25 cellular contexts compared by ENCODE assay signal in the genomic region with DNA sequence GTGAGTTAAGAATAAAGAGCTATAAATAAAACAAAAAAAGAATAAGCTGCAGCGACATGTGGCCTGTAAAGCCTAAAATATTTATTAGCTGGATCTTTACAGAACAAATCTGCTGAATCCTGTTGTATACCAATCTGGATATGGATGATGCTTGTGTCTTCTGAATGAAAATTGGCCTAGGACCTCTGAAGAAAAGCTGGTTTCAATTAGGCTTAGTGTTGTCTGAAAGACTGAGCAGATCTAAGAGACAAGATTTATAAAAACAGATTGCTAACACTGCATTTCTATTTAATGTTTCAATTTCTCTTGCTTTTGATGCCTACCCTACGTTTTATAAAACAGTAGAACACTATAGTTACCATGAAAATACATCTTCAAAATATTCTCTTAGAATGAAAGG. TPM values are rescaled to one million over a fixed set of nuclear protein-coding genes. Genes with fewer than 3 reads are reported as not detected.
DNase-seq lines count a peak whose midpoint lies in the region; ATAC-seq, FAIRE-seq and TF ChIP-seq lines count a peak whose summit lies in the region.
"Had no signal": no experiment of that assay in that cellular context is flagged by ENCODE, and none has a peak within 500 bp of the region (broad histone marks: within the 10 kb centered on the region; RNA-seq: fewer than 3 reads in every experiment).

No MANE protein-coding gene starts in this region.

- H3K27me3 Mint-ChIP-seq in MCF 10A (ENCODE audit: insufficient read depth, unreplicated experiment) = no peaks in the 10 kb centered on the region

- TSS peak; percentile 3 for BruUV-seq in MCF 10A (replicated peaks; lab: Mats Ljungman, UMichigan)
- BruUV-seq in mammary epithelial cell (replicated peaks; lab: Mats Ljungman, UMichigan) = no TSS peak

- H3K4me3 ChIP-seq in mammary epithelial cell (replicated peaks in 1 of 3; ENCODE audit: insufficient read depth in 1 of 3, low read depth in 2 of 3, low read length in 3 of 3) (no peak overlapping the region), SK-N-SH (ENCODE audit: low read depth in 2 of 2, low read length in 1 of 2) (no peak overlapping the region), keratinocyte (ENCODE audit: control insufficient read depth in 2 of 3, extremely low read depth in 1 of 3, insufficient read depth in 2 of 3, low read depth in 1 of 3, low read length in 3 of 3) (no peak overlapping the region)
- H3K4me3 ChIP-seq: BLaER1, GM23338, PC-9 had no signal

- H3K4me2 ChIP-seq in mammary epithelial cell (ENCODE audit: insufficient read depth, low read depth, low read length) = no peak overlapping the region
- H3K4me2 ChIP-seq in SK-N-SH = no peak overlapping the region
- H3K4me2 ChIP-seq in keratinocyte (ENCODE audit: control insufficient read depth, extremely low read depth, insufficient read depth, low read depth, low read length) = no peak overlapping the region
- H3K4me2 ChIP-seq: BLaER1, GM23338, PC-9 had no signal

- 0 out of 4 replicates have a peak, but pooled peaks of 1 of the 2 experiments have one; percentile 18 for TF ChIP-seq EP300 in SK-N-SH (IDR thresholded peaks at IDR 0.05; ENCODE audit: borderline replicate concordance in 1 of 2, low read depth in 1 of 2, low read length in 1 of 2)

- no peaks in the 10 kb centered on the region for H4K20me1 ChIP-seq in mammary epithelial cell (ENCODE audit: insufficient read depth, low read length)
- peaks cover 50% of the 10 kb centered on the region for H4K20me1 ChIP-seq in SK-N-SH (ENCODE audit: insufficient read depth)
- no peaks in the 10 kb centered on the region for H4K20me1 ChIP-seq in keratinocyte (ENCODE audit: control insufficient read depth, extremely low read depth, insufficient read depth, low read length)
- H4K20me1 ChIP-seq: BLaER1 had no signal

- no peaks in the 10 kb centered on the region for H3K9me3 ChIP-seq in mammary epithelial cell (replicated peaks; ENCODE audit: insufficient read depth, low read length)
- no peaks in the 10 kb centered on the region for H3K9me3 ChIP-seq in SK-N-SH
- no peaks in the 10 kb centered on the region for H3K9me3 ChIP-seq in keratinocyte (ENCODE audit: control insufficient read depth, low read depth, low read length)
- H3K9me3 ChIP-seq: BLaER1 had no signal

- H3K4me3 Mint-ChIP-seq in MCF 10A (ENCODE audit: unreplicated experiment) = no peak overlapping the region
- H3K4me3 Mint-ChIP-seq: CD4-positive, CD25-positive, alpha-beta regulatory T cell; GM23338 had no signal

- no peaks in the 10 kb centered on the region for H3K4me1 Mint-ChIP-seq in MCF 10A (ENCODE audit: insufficient read depth, unreplicated experiment)

- H3K4me1 ChIP-seq in mammary epithelial cell (ENCODE audit: insufficient read depth, low read length) (peaks cover 3% of the 10 kb centered on the region), SK-N-SH (ENCODE audit: control insufficient read depth in 1 of 2, insufficient read depth in 2 of 2, low read depth in 1 of 2, low read length in 1 of 2) (peaks cover 17 to 31% of the 10 kb centered on the region in 2 experiments), keratinocyte (ENCODE audit: control insufficient read depth, extremely low read depth, insufficient read depth, low read length) (no peaks in the 10 kb centered on the region)

- dilution Hi-C loops in mammary epithelial cell (cut with HindIII; ENCODE audit: low sequenced_read_pairs) = no loop called here
- dilution Hi-C loops in keratinocyte (cut with MboI; ENCODE audit: extremely low pct_ligation_motif_present, low sequenced_read_pairs) = no loop called here

- H3K9me3 Mint-ChIP-seq in MCF 10A (ENCODE audit: unreplicated experiment) = no peaks in the 10 kb centered on the region
- H3K9me3 Mint-ChIP-seq: CD4-positive, CD25-positive, alpha-beta regulatory T cell; GM23338 had no signal

- peaks cover 58% of the 10 kb centered on the region for H3K36me3 ChIP-seq in mammary epithelial cell (ENCODE audit: insufficient read depth, low read length)
- H3K36me3 ChIP-seq in SK-N-SH (replicated peaks in 1 of 2; ENCODE audit: control insufficient read depth in 1 of 2, insufficient read depth in 2 of 2, low read length in 1 of 2) = peaks cover 43 to 74% of the 10 kb centered on the region in 2 experiments
- H3K36me3 ChIP-seq in keratinocyte (ENCODE audit: control insufficient read depth in 2 of 2, extremely low read depth in 1 of 2, insufficient read depth in 2 of 2, low read length in 2 of 2) = peaks cover 29 to 51% of the 10 kb centered on the region in 2 experiments

- WGBS in mammary epithelial cell (ENCODE audit: low coverage, missing lambda C conversion rate) = 65% methylated on average over 2 of the region's 2 CpGs
- 57% methylated on average over 2 of the region's 2 CpGs for WGBS in SK-N-SH (ENCODE audit: low lambda C conversion rate)

- no peak overlapping the region for H3K9ac ChIP-seq in mammary epithelial cell (ENCODE audit: insufficient read depth, low read length)
- no peak overlapping the region for H3K9ac ChIP-seq in SK-N-SH
- no peak overlapping the region for H3K9ac ChIP-seq in keratinocyte (ENCODE audit: control insufficient read depth, extremely low read depth, insufficient read depth, low read length)
- H3K9ac ChIP-seq: BLaER1 had no signal

- no peak for TF ChIP-seq RAD21 in SK-N-SH (IDR thresholded peaks at IDR 0.05; ENCODE audit: low read length)

- H3K9me1 ChIP-seq in keratinocyte (ENCODE audit: control insufficient read depth, extremely low read depth, insufficient read depth, low read length) = no peaks in the 10 kb centered on the region

- no peaks in the 10 kb centered on the region for H3K27me3 ChIP-seq in mammary epithelial cell (ENCODE audit: insufficient read depth, low read length)
- no peaks in the 10 kb centered on the region for H3K27me3 ChIP-seq in SK-N-SH (ENCODE audit: insufficient read depth)
- H3K27me3 ChIP-seq in keratinocyte (ENCODE audit: control insufficient read depth, extremely low read depth, insufficient read depth, low read length) = no peaks in the 10 kb centered on the region
- H3K27me3 ChIP-seq: BLaER1 had no signal

- CTCF ChIA-PET in MCF 10A (lab: Yijun Ruan, JAX) (interaction anchor here (0.6 to 2.2 kb wide), 8 partner anchors 89 to 224 kb away, joined by 3 to 14 read pairs (median 4); no protein-coding TSS in a partner anchor), mammary epithelial cell (lab: Charles Lee; ENCODE audit: low non-redundant PET) (no interaction called here), SK-N-SH (lab: Yijun Ruan, JAX) (interaction anchor here (0.6 to 3.6 kb wide), 4 partner anchors 7 to 219 kb away, joined by 3 to 27 read pairs (median 4); no protein-coding TSS in a partner anchor)

- no peak overlapping the region for H3K27ac Mint-ChIP-seq in MCF 10A (ENCODE audit: low read depth, unreplicated experiment)
- H3K27ac Mint-ChIP-seq: CD4-positive, CD25-positive, alpha-beta regulatory T cell; GM23338 had no signal

- H2AFZ ChIP-seq in mammary epithelial cell (ENCODE audit: low read depth, low read length) (no peak overlapping the region), SK-N-SH (ENCODE audit: low read depth) (no peak overlapping the region), keratinocyte (ENCODE audit: control insufficient read depth, low read length) (no peak overlapping the region)
- H2AFZ ChIP-seq: GM23338, PC-9 had no signal

- peaks cover 58% of the 10 kb centered on the region for H3K36me3 Mint-ChIP-seq in MCF 10A (ENCODE audit: insufficient read depth, unreplicated experiment)
- H3K36me3 Mint-ChIP-seq: CD4-positive, CD25-positive, alpha-beta regulatory T cell had no signal

- H3F3A ChIP-seq in SK-N-SH (replicated peaks; ENCODE audit: insufficient read depth) = peaks cover 80% of the 10 kb centered on the region

- H3K9me2 ChIP-seq in SK-N-SH = no peaks in the 10 kb centered on the region

- in situ Hi-C loops in mammary epithelial cell (cut with MboI; ENCODE audit: low sequenced_read_pairs in 2 of 2) = loop anchor here in 1 of 2 donors (25.0 kb wide), 1 partner anchor 784 kb away; a partner anchor contains a TSS

- no peak for DNase-seq in MCF 10A (ENCODE audit: unreplicated experiment)
- DNase-seq in mammary epithelial cell = no peak
- DNase-seq in SK-N-SH = peak; percentile 11
- no peak for DNase-seq in keratinocyte (ENCODE audit: low read depth, low spot score)
- DNase-seq in activated effector memory CD4-positive, alpha-beta T cell treated with Interleukin-2 at 50 U/mL for 16 hours = no peak
- no peak for DNase-seq in NK-92 treated with Interleukin-12 subunit alpha and Interleukin-12 subunit beta, amount 100 ng/mL, for 24 hours (lab: John Stamatoyannopoulos, UW)
- DNase-seq: CD4-positive, CD25-positive, alpha-beta regulatory T cell; DMS153; DND-41; HCEC 1CT; NCI-H1092; NCI-H1417 treated with DMSO at 0.1 percent for 48 hours; NCI-H1694 treated with DMSO at 0.1 percent for 48 hours; NCI-H2171 treated with DMSO at 0.1 percent for 48 hours; NCI-H345; NCI-H524; NCI-H748 treated with DMSO at 0.1 percent for 48 hours; PC-9; RPMI8226; SHP77 had no signal

- intact Hi-C loops in MCF 10A (cut with micrococcal nuclease) = no loop called here
- intact Hi-C loops in mammary epithelial cell (cut with micrococcal nuclease) = no loop called here

- H3K79me2 ChIP-seq in mammary epithelial cell (ENCODE audit: insufficient read depth, low read length) (peaks cover 53% of the 10 kb centered on the region), SK-N-SH (ENCODE audit: insufficient read depth) (peaks cover 95% of the 10 kb centered on the region), keratinocyte (ENCODE audit: control insufficient read depth, insufficient read depth, low read length) (peaks cover 22% of the 10 kb centered on the region)

- peak; percentile 32 for FAIRE-seq in keratinocyte (lab: Jason Lieb, UNC)
- FAIRE-seq: GM18507 had no signal

- no peak for ATAC-seq in HG02938 (IDR thresholded peaks at IDR 0.05; ENCODE audit: unreplicated experiment)
- ATAC-seq: GM23338 had no signal

- no peak overlapping the region for H3K27ac ChIP-seq in mammary epithelial cell (ENCODE audit: insufficient read depth, low read depth, low read length)
- H3K27ac ChIP-seq in SK-N-SH (ENCODE audit: low read depth in 2 of 2, low read length in 1 of 2) = peak overlapping the region; percentile 47 to 53
- H3K27ac ChIP-seq in keratinocyte (ENCODE audit: control insufficient read depth, insufficient read depth, low read length) = no peak overlapping the region
- H3K27ac ChIP-seq: BLaER1, HL-60, PC-9 had no signal

- TF ChIP-seq CTCF in MCF 10A (IDR thresholded peaks at IDR 0.05; ENCODE audit: unreplicated experiment) = no peak
- no peak for TF ChIP-seq CTCF in mammary epithelial cell (conservative IDR thresholded peaks at IDR 0.05 in 1 of 2, IDR thresholded peaks at IDR 0.05 in 1 of 2; ENCODE audit: extremely low read depth in 1 of 2, insufficient read depth in 1 of 2, low read depth in 1 of 2, low read length in 2 of 2)
- TF ChIP-seq CTCF in SK-N-SH (IDR thresholded peaks at IDR 0.05) = no peak
- TF ChIP-seq CTCF in keratinocyte (optimal IDR thresholded peaks at IDR 0.05 in 1 of 3, IDR thresholded peaks at IDR 0.05 in 1 of 3, conservative IDR thresholded peaks at IDR 0.05 in 1 of 3; ENCODE audit: extremely low read depth in 1 of 3, insufficient read depth in 2 of 3, low read length in 3 of 3) = no peak

- POLR2A ChIA-PET in MCF 10A (lab: Yijun Ruan, JAX) (no interaction called here), SK-N-SH (lab: Yijun Ruan, JAX) (no interaction called here)

RNA-seq across cellular contexts. Expression of a gene that starts 57.9 kb away (rescaled TPM):
- total RNA-seq in MCF 10A (2022) (1.2 and 1.5 TPM in 2 replicates), mammary epithelial cell (1 to 10 TPM; 5.8 to 7.0 TPM)
- polyA plus RNA-seq in mammary epithelial cell (3.6 TPM), SK-N-SH (2012; rRNA removed) (16.3 and 17.9 TPM in 2 replicates), keratinocyte (1.8 to 5.3 TPM (median 4.0 TPM) in 3 replicates)
- polyA minus RNA-seq in mammary epithelial cell (not detected), keratinocyte (0.56 to 4.3 TPM (median 1.5 TPM) in 3 replicates)
- 19.4 and 22.4 TPM in 2 replicates for polyA plus RNA-seq in SK-N-SH (2012; cell fraction: cytosol; rRNA removed)
- polyA plus RNA-seq in SK-N-SH (2012; cell fraction: nucleus; rRNA removed) = 15.9 and 33.7 TPM in 2 replicates
- polyA plus RNA-seq in keratinocyte (2011; ENCODE audit: low read depth) = 14.4 TPM
- polyA plus RNA-seq in keratinocyte (2011; cell fraction: cytosol; rRNA removed) = 1.2 and 2.7 TPM in 2 replicates
- polyA plus RNA-seq in keratinocyte (2011; cell fraction: nucleus; rRNA removed) = 4.3 and 5.2 TPM in 2 replicates
- polyA plus RNA-seq in keratinocyte (2012; ENCODE audit: low replicate concordance) = 2.4 and 8.6 TPM in 2 replicates
- polyA minus RNA-seq in keratinocyte (2011; cell fraction: cytosol; rRNA and poly(A)+ RNA removed) = 5.2 TPM
- polyA minus RNA-seq in keratinocyte (2011; cell fraction: nucleus; rRNA and poly(A)+ RNA removed) = 3.1 and 5.4 TPM in 2 replicates

Comparison
In these comparisons a context has a peak if more than half of its experiments do, and no peak if none do; other contexts are left out.
1. H3K27ac ChIP-seq: peak in SK-N-SH (2 of 2); none in mammary epithelial cell (single experiment) and keratinocyte (single experiment).